In genomic region chr3:193592841-193593665, GRCh38 we compare ENCODE assay signal across 8 cellular contexts. TPM values are rescaled to one million over a fixed set of nuclear protein-coding genes. Genes with fewer than 3 reads are reported as not detected.
DNase-seq lines count a peak whose midpoint lies in the region; ATAC-seq and TF ChIP-seq lines count a peak whose summit lies in the region.

TSS of gene OPA1 (plus strand) at chr3:193593208. CDS start at chr3:193593378, 170 bp downstream.

- intact Hi-C loops in ascending aorta (cut with DNase I) (loop anchor here (5.0 to 10.0 kb wide), 4 partner anchors 549 to 989 kb away; partner anchors contain the start of gene MB21D2), right cardiac atrium (cut with DNase I) (no loop called here), vagina (cut with DNase I) (no loop called here)

- DNase-seq in NCI-H1930 (lab: John Stamatoyannopoulos, UW) (peak; percentile 96 to 98), ascending aorta (ENCODE audit: low spot score in 2 of 2) (peak; percentile 91 to 98), right cardiac atrium (peak; percentile 99), putamen (ENCODE audit: low spot score) (peak; percentile 98), vagina (ENCODE audit: extremely low spot score in 2 of 2) (peak in 1 of 2 donors; percentile 98)
- peak; percentile 95 for DNase-seq in T-helper 2 cell treated with Interferon-gamma antibody and Interleukin-4, amounts not matched to agents 5 μg/mL and 100 μg/mL, for 36 hours (ENCODE audit: low spot score)

- peak within 1 kb of the TSS; percentile 93 for H3K4me3 Mint-ChIP-seq in T-helper 2 cell treated with Interferon-gamma antibody and Interleukin-4, amounts not matched to agents 5 μg/mL and 100 μg/mL, for 36 hours

- H3K36me3 ChIP-seq in ascending aorta: peaks cover 0 to 2% of the 10 kb centered on the region in 2 donors
- H3K36me3 ChIP-seq in vagina: no peaks in the 10 kb centered on the region

- WGBS in right cardiac atrium: under 1% methylated on average over 55 of the region's 55 CpGs

- H3K9me3 Mint-ChIP-seq in T-helper 2 cell treated with Interferon-gamma antibody and Interleukin-4, amounts not matched to agents 5 μg/mL and 100 μg/mL, for 36 hours: no peaks in the 10 kb centered on the region

- H3K9me3 ChIP-seq in ascending aorta (no peaks in the 10 kb centered on the region), right cardiac atrium (ENCODE audit: control insufficient read depth, low read length) (no peaks in the 10 kb centered on the region), vagina (no peaks in the 10 kb centered on the region)

- H3K4me1 ChIP-seq in ascending aorta (peaks cover 4 to 10% of the 10 kb centered on the region in 2 donors), right cardiac atrium (ENCODE audit: control insufficient read depth, insufficient read depth, low read length) (peaks cover 3% of the 10 kb centered on the region), vagina (peaks cover 28% of the 10 kb centered on the region)

- TF ChIP-seq POLR2A in GM18505 (IDR thresholded peaks at IDR 0.05; ENCODE audit: borderline replicate concordance, extremely low read depth, insufficient read depth, insufficient read length) (peak; percentile 83), vagina (IDR thresholded peaks at IDR 0.05) (peak in 1 of 2 donors; percentile 33)

- H3K27ac ChIP-seq in ascending aorta (peak within 1 kb of the TSS; percentile 77 to 88), right cardiac atrium (ENCODE audit: low read length) (peak within 1 kb of the TSS; percentile 90), vagina (peak within 1 kb of the TSS; percentile 77)

- TF ChIP-seq CTCF in ascending aorta (IDR thresholded peaks at IDR 0.05) (peak in 2 of 3 experiments; percentile 19 to 37), vagina (IDR thresholded peaks at IDR 0.05) (peak in 1 of 3 experiments; percentile 15)

- ATAC-seq in GM18505 (IDR thresholded peaks at IDR 0.05; ENCODE audit: unreplicated experiment) (peak; percentile 98), HG02973 (IDR thresholded peaks at IDR 0.05; ENCODE audit: unreplicated experiment) (peak; percentile 96), right cardiac atrium (peak; percentile 98)

- H3K4me1 Mint-ChIP-seq in T-helper 2 cell treated with Interferon-gamma antibody and Interleukin-4, amounts not matched to agents 5 μg/mL and 100 μg/mL, for 36 hours (ENCODE audit: low read depth): peaks cover 36% of the 10 kb centered on the region

- peak within 1 kb of the TSS; percentile 99 for H3K27ac Mint-ChIP-seq in T-helper 2 cell treated with Interferon-gamma antibody and Interleukin-4, amounts not matched to agents 5 μg/mL and 100 μg/mL, for 36 hours

- H3K27me3 ChIP-seq in ascending aorta (no peaks in the 10 kb centered on the region), right cardiac atrium (ENCODE audit: control insufficient read depth, insufficient read depth) (no peaks in the 10 kb centered on the region), vagina (no peaks in the 10 kb centered on the region)

- no peaks in the 10 kb centered on the region for H3K27me3 Mint-ChIP-seq in T-helper 2 cell treated with Interferon-gamma antibody and Interleukin-4, amounts not matched to agents 5 μg/mL and 100 μg/mL, for 36 hours (ENCODE audit: low read depth)

- peaks cover 19% of the 10 kb centered on the region for H3K36me3 Mint-ChIP-seq in T-helper 2 cell treated with Interferon-gamma antibody and Interleukin-4, amounts not matched to agents 5 μg/mL and 100 μg/mL, for 36 hours (ENCODE audit: low read depth)

- H3K4me3 ChIP-seq in ascending aorta (peak within 1 kb of the TSS; percentile 82 to 84), right cardiac atrium (ENCODE audit: low read length) (peak within 1 kb of the TSS; percentile 91), vagina (peak within 1 kb of the TSS; percentile 71 to 73)

RNA-seq across cellular contexts. Expression of gene OPA1, which starts in this region (rescaled TPM):
- total RNA-seq in ascending aorta (19.5 TPM), right cardiac atrium (10 to 100 TPM; 77.1 to 91.0 (median 79.3) TPM), vagina (38.5 TPM)
- polyA plus RNA-seq in right cardiac atrium: 30.4 TPM
